Comparison of ENCODE assay signal across 9 cellular contexts in the genomic region with DNA sequence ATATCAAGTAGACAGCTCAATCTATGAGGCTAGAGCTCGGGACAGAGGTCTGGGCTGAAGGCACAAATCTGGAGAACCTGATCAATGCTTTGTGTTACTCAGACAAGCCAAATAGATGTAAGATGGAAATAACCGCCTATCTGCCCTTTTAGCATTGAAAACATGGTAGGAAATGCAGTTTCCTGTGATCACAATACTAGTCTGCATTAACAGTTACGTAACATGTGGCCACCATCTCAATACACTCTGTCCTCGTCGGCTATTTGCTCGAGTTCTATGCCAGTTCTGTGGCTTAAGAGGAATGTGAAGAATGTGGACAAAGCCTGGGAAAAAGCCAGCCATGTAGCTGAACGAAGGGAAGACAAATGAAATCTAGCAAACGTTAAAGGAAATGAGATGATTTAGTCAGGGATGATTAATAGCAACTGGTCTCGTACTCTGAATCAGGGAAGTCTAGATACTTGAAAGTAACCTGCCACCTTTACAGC.
DNase-seq lines count a peak whose midpoint lies in the region; ATAC-seq, FAIRE-seq and TF ChIP-seq lines count a peak whose summit lies in the region.
"Had no signal": no experiment of that assay in that cellular context is flagged by ENCODE, and none has a peak within 500 bp of the region (broad histone marks: within the 10 kb centered on the region; RNA-seq: fewer than 3 reads in every experiment).

No MANE protein-coding gene starts in this region.

- TF ChIP-seq CTCF in bronchial epithelial cell (IDR thresholded peaks at IDR 0.05; ENCODE audit: insufficient read depth, low read length, severe bottlenecking) = no peak
- TF ChIP-seq CTCF in liver (IDR thresholded peaks at IDR 0.05; ENCODE audit: low read depth, low read length, missing input control) = no peak
- no peak for TF ChIP-seq CTCF in vagina (IDR thresholded peaks at IDR 0.05)

- no peaks in the 10 kb centered on the region for H3K27me3 ChIP-seq in bronchial epithelial cell (ENCODE audit: control insufficient read depth, insufficient read depth, low read length)
- no peaks in the 10 kb centered on the region for H3K27me3 ChIP-seq in liver (ENCODE audit: control insufficient read depth in 4 of 4, insufficient read depth in 4 of 4, low read length in 3 of 4)
- no peaks in the 10 kb centered on the region for H3K27me3 ChIP-seq in vagina

- peak; percentile 60 to 73 for TF ChIP-seq RAD21 in liver (IDR thresholded peaks at IDR 0.05)

- H3K4me3 ChIP-seq in bronchial epithelial cell (ENCODE audit: low read depth, low read length) (no peak overlapping the region), liver (ENCODE audit: low read depth in 1 of 3, low read length in 3 of 3) (no peak overlapping the region), vagina (no peak overlapping the region)

- FAIRE-seq in bronchial epithelial cell (lab: Jason Lieb, UNC) = peak; percentile 70

- TF ChIP-seq POLR2A in vagina (IDR thresholded peaks at IDR 0.05) = no peak

- peaks cover 0 to 10% (median 5%) of the 10 kb centered on the region in 4 donors for H3K4me1 ChIP-seq in liver (ENCODE audit: control insufficient read depth in 4 of 4, insufficient read depth in 4 of 4, low read length in 3 of 4)
- peaks cover 25% of the 10 kb centered on the region for H3K4me1 ChIP-seq in vagina

- intact Hi-C loops in vagina (cut with DNase I) = no loop called here

- DNase-seq in activated CD4-positive, CD25-positive, alpha-beta regulatory T cell (lab: John Stamatoyannopoulos, UW) = no peak
- DNase-seq in bronchial epithelial cell (ENCODE audit: low read depth) (peak; percentile 100), vagina (ENCODE audit: extremely low spot score in 2 of 2) (peak in 1 of 2 donors; percentile 95), OCI-M1 (lab: John Stamatoyannopoulos, UW) (no peak)
- DNase-seq: KBM-7 had no signal

- H3K9me3 ChIP-seq in liver (ENCODE audit: control insufficient read depth in 4 of 4, low read length in 3 of 4) (no peaks in the 10 kb centered on the region), vagina (no peaks in the 10 kb centered on the region)

- ATAC-seq in activated CD4-positive, CD25-positive, alpha-beta regulatory T cell treated with anti-CD3 and anti-CD28 coated beads, Interleukin-2, amount 50 U/mL, for 24 hours = peak; percentile 56 to 68
- ATAC-seq in HG02981 (IDR thresholded peaks at IDR 0.05; ENCODE audit: unreplicated experiment) (no peak), GM19455 (IDR thresholded peaks at IDR 0.05; ENCODE audit: unreplicated experiment) (no peak)

- H3K36me3 ChIP-seq in bronchial epithelial cell (ENCODE audit: control insufficient read depth, insufficient read depth, low read length) (peaks cover 2% of the 10 kb centered on the region), liver (ENCODE audit: control insufficient read depth in 4 of 4, insufficient read depth in 3 of 4, low read depth in 1 of 4, low read length in 3 of 4) (no peaks in the 10 kb centered on the region), vagina (no peaks in the 10 kb centered on the region)

- WGBS in liver = 22% methylated on average over 9 of the region's 9 CpGs

- peak overlapping the region in 1 of 2 donors; percentile 17 for H3K9ac ChIP-seq in liver (ENCODE audit: low read depth in 1 of 2, low read length in 2 of 2)

- H3K27ac ChIP-seq in liver (ENCODE audit: low read depth in 1 of 2, low read length in 2 of 2) (peak overlapping the region; percentile 15 to 57), vagina (peak overlapping the region; percentile 68)

TF ChIP-seq in liver, 16 proteins besides CTCF, POLR2A, EP300 and RAD21:
- TF ChIP-seq HNF4A (conservative IDR thresholded peaks at IDR 0.05) (peak; percentile 56 to 65), FOXA2 (IDR thresholded peaks at IDR 0.05) (peak; percentile 37), FOXA1 (IDR thresholded peaks at IDR 0.05) (peak; percentile 9), TAF1 (conservative IDR thresholded peaks at IDR 0.05) (no peak), NR2F2 (IDR thresholded peaks at IDR 0.05) (peak; percentile 89), HNF4G (IDR thresholded peaks at IDR 0.05) (peak; percentile 11), MAX (IDR thresholded peaks at IDR 0.05) (peak; percentile 86), GABPA (IDR thresholded peaks at IDR 0.05 in 1 of 2, conservative IDR thresholded peaks at IDR 0.05 in 1 of 2) (peak in 1 of 2 donors; percentile 62), RXRA (IDR thresholded peaks at IDR 0.05) (peak; percentile 77), JUND (IDR thresholded peaks at IDR 0.05) (peak; percentile 50 to 60), YY1 (IDR thresholded peaks at IDR 0.05) (peak; percentile 96), EGR1 (IDR thresholded peaks at IDR 0.05; ENCODE audit: low read depth in 2 of 2) (no peak), SP1 (IDR thresholded peaks at IDR 0.05) (peak; percentile 95), REST (IDR thresholded peaks at IDR 0.05) (peak; percentile 22), ZBTB33 (IDR thresholded peaks at IDR 0.05) (peak; percentile 32)
- TF ChIP-seq, protein P1, sequence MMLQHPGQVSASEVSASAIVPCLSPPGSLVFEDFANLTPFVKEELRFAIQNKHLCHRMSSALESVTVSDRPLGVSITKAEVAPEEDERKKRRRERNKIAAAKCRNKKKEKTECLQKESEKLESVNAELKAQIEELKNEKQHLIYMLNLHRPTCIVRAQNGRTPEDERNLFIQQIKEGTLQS (IDR thresholded peaks at IDR 0.05) = peak; percentile 42

Comparison
In these comparisons a context has a peak if more than half of its experiments do, and no peak if none do; other contexts are left out.
1. ATAC-seq: peak in activated CD4-positive, CD25-positive, alpha-beta regulatory T cell treated with anti-CD3 and anti-CD28 coated beads, Interleukin-2, amount 50 U/mL, for 24 hours (2 of 2); none in HG02981 (single experiment) and GM19455 (single experiment).